8 cellular contexts compared by ENCODE assay signal in the genomic region with DNA sequence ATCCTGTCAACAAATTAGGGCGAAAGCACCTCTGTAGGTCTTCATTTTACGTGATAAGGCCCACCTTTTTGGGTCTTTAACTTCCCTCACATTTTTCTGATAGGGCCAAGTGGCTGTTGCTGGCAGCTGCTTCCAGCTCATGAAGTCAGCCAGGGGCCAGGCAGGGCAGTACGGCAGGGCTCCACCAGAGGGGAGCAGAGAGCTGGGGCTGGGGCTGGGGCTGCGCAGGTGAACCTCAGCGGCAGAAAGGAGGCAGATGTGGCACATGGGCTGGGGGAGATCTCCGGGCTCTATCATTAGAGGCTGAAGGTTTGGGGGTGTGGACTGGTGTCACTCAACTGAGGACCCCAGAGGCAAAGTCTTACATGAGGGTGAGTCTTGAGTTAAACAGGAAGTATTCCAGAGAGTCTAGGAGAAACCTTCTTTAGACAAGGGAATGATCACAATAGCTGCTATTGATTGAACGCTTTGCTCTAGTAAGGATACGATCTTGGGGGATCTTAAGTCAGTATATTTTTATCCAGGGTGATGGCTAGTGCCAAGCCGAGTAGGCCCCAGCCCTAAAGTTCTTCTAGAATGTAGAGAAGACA.
DNase-seq lines count a peak whose midpoint lies in the region; ATAC-seq and TF ChIP-seq lines count a peak whose summit lies in the region.

No MANE protein-coding gene starts in this region.

- intact Hi-C loops in CD8-positive, alpha-beta T cell (cut with DNase I, micrococcal nuclease) = loop anchor here in 1 of 2 experiments (5.0 kb wide), 1 partner anchor 89 kb away; no protein-coding TSS in a partner anchor
- intact Hi-C loops in heart left ventricle (cut with DNase I) = loop anchor here in 7 of 10 donors (1.0 to 10.0 kb wide), 6 partner anchors 86 to 704 kb away; no protein-coding TSS in a partner anchor

- no peaks in the 10 kb centered on the region for H3K4me1 Mint-ChIP-seq in CD8-positive, alpha-beta T cell (ENCODE audit: low read depth)

- H3K4me3 ChIP-seq in CD8-positive, alpha-beta T cell (ENCODE audit: low read depth, low read length) = no peak overlapping the region
- H3K4me3 ChIP-seq in heart left ventricle = no peak overlapping the region

- ATAC-seq in CD8-positive, alpha-beta T cell = peak; percentile 89
- ATAC-seq in heart left ventricle = peak; percentile 85 to 96 (median 91)
- ATAC-seq in GM21737 (IDR thresholded peaks at IDR 0.05; ENCODE audit: unreplicated experiment) = no peak

- H3K27me3 ChIP-seq in CD8-positive, alpha-beta T cell (ENCODE audit: insufficient read depth, low read length) = no peaks in the 10 kb centered on the region
- no peaks in the 10 kb centered on the region for H3K27me3 ChIP-seq in heart left ventricle

- no peak for TF ChIP-seq POLR2A in heart left ventricle (IDR thresholded peaks at IDR 0.05)

- H3K27ac Mint-ChIP-seq in CD8-positive, alpha-beta T cell = no peak overlapping the region

- peak; percentile 66 for TF ChIP-seq CTCF in CD8-positive, alpha-beta T cell (IDR thresholded peaks at IDR 0.05)
- TF ChIP-seq CTCF in GM20000 (IDR thresholded peaks at IDR 0.05; ENCODE audit: extremely low read depth, missing control alignments) (peak; percentile 92), heart left ventricle (IDR thresholded peaks at IDR 0.05) (peak; percentile 57 to 83 (median 70))

- no peaks in the 10 kb centered on the region for H3K9me3 ChIP-seq in CD8-positive, alpha-beta T cell (ENCODE audit: low read length)
- no peaks in the 10 kb centered on the region for H3K9me3 ChIP-seq in heart left ventricle

- H3K27ac ChIP-seq in CD8-positive, alpha-beta T cell (ENCODE audit: low read depth, low read length) = no peak overlapping the region
- H3K27ac ChIP-seq in heart left ventricle = no peak overlapping the region

- DNase-seq in CD8-positive, alpha-beta T cell = peak; percentile 40 to 78 (median 59)
- DNase-seq in GM20000 (ENCODE audit: low spot score) (peak; percentile 78), HT1080 (ENCODE audit: low read depth) (peak; percentile 69), SKM-1 treated with dmso at 0.1 percent for 144 hours (lab: John Stamatoyannopoulos, UW; ENCODE audit: unreplicated experiment) (peak; percentile 29), heart left ventricle (peak; percentile 21 to 84 (median 55))
- peak; percentile 70 for DNase-seq in activated naive CD4-positive, alpha-beta T cell treated with Interleukin-2 at 50 U/mL for 16 hours
- peak; percentile 26 to 64 for DNase-seq in stimulated activated CD4-positive, alpha-beta T cell treated with anti-CD3 and anti-CD28 coated beads, Interleukin-15, amount 100 ng/mL, for 1 hour (ENCODE audit: low read depth in 1 of 2, low spot score in 1 of 2)

- no peak overlapping the region for H3K4me3 Mint-ChIP-seq in CD8-positive, alpha-beta T cell

- 55 to 63% (median 59%) methylated on average over 9 of the region's 9 CpGs for WGBS in heart left ventricle, 4 donors

- POLR2A ChIA-PET in CD8-positive, alpha-beta T cell (lab: Charles Lee) = no interaction called here

- H3K27me3 Mint-ChIP-seq in CD8-positive, alpha-beta T cell (ENCODE audit: low read depth) = no peaks in the 10 kb centered on the region

- CTCF ChIA-PET in CD8-positive, alpha-beta T cell (lab: Charles Lee) = interaction anchor here (0.6 to 1.8 kb wide), 7 partner anchors 12 to 89 kb away, joined by 3 to 9 read pairs (median 3); no protein-coding TSS in a partner anchor

- H3K4me1 ChIP-seq in CD8-positive, alpha-beta T cell (ENCODE audit: insufficient read depth, low read length) = no peaks in the 10 kb centered on the region
- no peaks in the 10 kb centered on the region for H3K4me1 ChIP-seq in heart left ventricle

- H3K9me3 Mint-ChIP-seq in CD8-positive, alpha-beta T cell = no peaks in the 10 kb centered on the region

- H3K36me3 Mint-ChIP-seq in CD8-positive, alpha-beta T cell = no peaks in the 10 kb centered on the region

- no peaks in the 10 kb centered on the region for H3K36me3 ChIP-seq in CD8-positive, alpha-beta T cell (ENCODE audit: insufficient read depth, low read length)
- H3K36me3 ChIP-seq in heart left ventricle = no peaks in the 10 kb centered on the region
